In the genomic region with DNA sequence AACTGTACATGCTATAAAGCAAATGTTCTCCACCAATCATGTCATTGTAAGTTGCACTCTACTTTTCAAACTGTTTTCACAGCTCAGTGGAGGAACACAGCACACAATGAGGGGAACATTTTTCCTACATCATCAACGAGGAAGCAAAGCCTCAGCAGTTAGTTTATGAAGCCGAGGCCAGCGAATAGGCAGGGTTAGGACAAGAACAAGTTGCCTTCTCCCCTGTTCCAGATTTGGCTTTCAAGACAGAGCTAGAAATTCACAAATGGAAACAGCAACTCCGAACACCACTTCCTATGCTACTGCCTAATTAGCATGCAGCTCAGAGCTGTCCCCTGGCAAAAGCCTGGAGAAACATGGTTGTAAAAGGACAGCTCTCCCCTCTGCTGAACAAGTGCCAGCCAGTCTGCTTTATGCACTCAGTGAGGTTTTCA, we compare ENCODE assay signal across 9 cellular contexts. TPM values are rescaled to one million over a fixed set of nuclear protein-coding genes. Genes with fewer than 3 reads are reported as not detected.
DNase-seq lines count a peak whose midpoint lies in the region; ATAC-seq and TF ChIP-seq lines count a peak whose summit lies in the region.
"Had no signal": no experiment of that assay in that cellular context is flagged by ENCODE, and none has a peak within 500 bp of the region (broad histone marks: within the 10 kb centered on the region; RNA-seq: fewer than 3 reads in every experiment).

No MANE protein-coding gene starts in this region.

- DNase-seq in NCI-H446 treated with DMSO at 0.1 percent for 48 hours (lab: John Stamatoyannopoulos, UW): peak; percentile 48
- DNase-seq in colonic mucosa: peak; percentile 45
- DNase-seq in midbrain (lab: John Stamatoyannopoulos, UW): peak; percentile 84
- peak in 1 of 2 donors; percentile 30 for DNase-seq in tibial nerve (ENCODE audit: low spot score in 2 of 2)
- no peak for DNase-seq in NCI-H226
- DNase-seq: NCI-H2107, T-helper 1 cell had no signal

- H3K27ac ChIP-seq in colonic mucosa (peak overlapping the region; percentile 66), tibial nerve (peak overlapping the region; percentile 58 to 98 (median 81))

- TF ChIP-seq CTCF in colonic mucosa (IDR thresholded peaks at IDR 0.05) (no peak), tibial nerve (IDR thresholded peaks at IDR 0.05) (no peak)

- ATAC-seq in GM21825 (IDR thresholded peaks at IDR 0.05; ENCODE audit: unreplicated experiment) (no peak), GM18502 (IDR thresholded peaks at IDR 0.05; ENCODE audit: poor library complexity, unreplicated experiment) (no peak)

- no peak overlapping the region for H3K4me3 ChIP-seq in colonic mucosa
- H3K4me3 ChIP-seq in tibial nerve: no peak overlapping the region

- no peaks in the 10 kb centered on the region for H3K27me3 ChIP-seq in colonic mucosa
- H3K27me3 ChIP-seq in tibial nerve: no peaks in the 10 kb centered on the region

- peak in 1 of 2 donors; percentile 85 for TF ChIP-seq EP300 in tibial nerve (IDR thresholded peaks at IDR 0.05)

- H3K36me3 ChIP-seq in colonic mucosa (no peaks in the 10 kb centered on the region), tibial nerve (peaks cover 0 to 5% (median 0%) of the 10 kb centered on the region in 3 donors)

- intact Hi-C loops in colonic mucosa (cut with DNase I): no loop called here

- H3K9me3 ChIP-seq in colonic mucosa: no peaks in the 10 kb centered on the region
- H3K9me3 ChIP-seq in tibial nerve: no peaks in the 10 kb centered on the region

- no peak overlapping the region for H3K9ac ChIP-seq in colonic mucosa (ENCODE audit: low read depth in 2 of 2, low read length in 2 of 2)

- TF ChIP-seq POLR2A in tibial nerve (IDR thresholded peaks at IDR 0.05): peak in 1 of 2 donors; percentile 9

- 3 to 7% methylated on average over 4 of the region's 4 CpGs for WGBS in tibial nerve, 2 donors

- H3K4me1 ChIP-seq in colonic mucosa: no peaks in the 10 kb centered on the region
- H3K4me1 ChIP-seq in tibial nerve: peaks cover 0 to 78% (median 11%) of the 10 kb centered on the region in 4 donors

RNA-seq across cellular contexts. Expression of a gene that starts 19.8 kb away (rescaled TPM):
- total RNA-seq in colonic mucosa (1 to 10 TPM; 7.3 to 8.1 TPM), tibial nerve (100 to 1,000 TPM; 199 to 606 (median 388) TPM)

Comparison
In these comparisons a context has a peak if more than half of its experiments do, and no peak if none do; other contexts are left out.
1. RNA of a gene that starts 19.8 kb away (total RNA-seq): 199 to 606 TPM in tibial nerve; 7.3 to 8.1 TPM in colonic mucosa; every median in the first group is over 10 times any median in the second.